Comparison of ENCODE assay signal across 20 cellular contexts in genomic region chr7:45593121-45593541, GRCh38. TPM values are rescaled to one million over a fixed set of nuclear protein-coding genes. Genes with fewer than 3 reads are reported as not detected.
DNase-seq lines count a peak whose midpoint lies in the region; ATAC-seq, FAIRE-seq and TF ChIP-seq lines count a peak whose summit lies in the region.
"Had no signal": no experiment of that assay in that cellular context is flagged by ENCODE, and none has a peak within 500 bp of the region (broad histone marks: within the 10 kb centered on the region; RNA-seq: fewer than 3 reads in every experiment).

No MANE protein-coding gene starts in this region.

- no peaks in the 10 kb centered on the region for H3K9me3 Mint-ChIP-seq in osteocyte (ENCODE audit: unreplicated experiment)
- no peaks in the 10 kb centered on the region for H3K9me3 Mint-ChIP-seq in WTC11

- TF ChIP-seq POLR2A in esophagus muscularis mucosa (IDR thresholded peaks at IDR 0.05; ENCODE audit: low read depth), result no peak

- no peak for FAIRE-seq in HTR-8/SVneo (lab: Jason Lieb, UNC)
- FAIRE-seq: A549, GM12891, GM18507 had no signal

- H3K4me3 Mint-ChIP-seq in osteocyte (ENCODE audit: unreplicated experiment) (no peak overlapping the region), WTC11 (no peak overlapping the region)

- 90% methylated on average over 10 of the region's 12 CpGs for WGBS in esophagus muscularis mucosa

- H3K36me3 ChIP-seq in right atrium auricular region, result no peaks in the 10 kb centered on the region
- H3K36me3 ChIP-seq in esophagus muscularis mucosa, result no peaks in the 10 kb centered on the region

- H3K27ac Mint-ChIP-seq in osteocyte (ENCODE audit: unreplicated experiment) (no peak overlapping the region), WTC11 (no peak overlapping the region)

- no peak for TF ChIP-seq EP300 in esophagus muscularis mucosa (IDR thresholded peaks at IDR 0.05)

- H3K27me3 ChIP-seq in right atrium auricular region (no peaks in the 10 kb centered on the region), esophagus muscularis mucosa (no peaks in the 10 kb centered on the region)

- POLR2A ChIA-PET in WTC11 (lab: Charles Lee), result no interaction called here

- H3K4me1 Mint-ChIP-seq in osteocyte (ENCODE audit: unreplicated experiment), result no peaks in the 10 kb centered on the region
- H3K4me1 Mint-ChIP-seq in WTC11, result peaks cover 32% of the 10 kb centered on the region

- TF ChIP-seq CTCF in right atrium auricular region (IDR thresholded peaks at IDR 0.05) (no peak), esophagus muscularis mucosa (IDR thresholded peaks at IDR 0.05) (no peak), osteocyte (IDR thresholded peaks at IDR 0.05) (no peak), WTC11 (IDR thresholded peaks at IDR 0.05) (no peak)

- ATAC-seq in Right ventricle myocardium inferior (no peak), WTC11 (no peak)
- ATAC-seq: A549, PC-3 had no signal

- CTCF ChIA-PET in WTC11 (lab: Charles Lee), result no interaction called here

- no peaks in the 10 kb centered on the region for H3K36me3 Mint-ChIP-seq in osteocyte (ENCODE audit: unreplicated experiment)
- H3K36me3 Mint-ChIP-seq in WTC11, result no peaks in the 10 kb centered on the region

- no peaks in the 10 kb centered on the region for H3K4me1 ChIP-seq in right atrium auricular region
- H3K4me1 ChIP-seq in esophagus muscularis mucosa, result no peaks in the 10 kb centered on the region
- H3K4me1 ChIP-seq: A549 had no signal

- intact Hi-C loops in Right ventricle myocardium inferior (cut with DNase I) (no loop called here), esophagus muscularis mucosa (cut with DNase I) (no loop called here)

- H3K9me3 ChIP-seq in right atrium auricular region (no peaks in the 10 kb centered on the region), esophagus muscularis mucosa (no peaks in the 10 kb centered on the region)
- H3K9me3 ChIP-seq: A549 had no signal

- H3K4me3 ChIP-seq in right atrium auricular region (no peak overlapping the region), esophagus muscularis mucosa (no peak overlapping the region)
- H3K4me3 ChIP-seq: A549 had no signal

- H3K27ac ChIP-seq in right atrium auricular region (no peak overlapping the region), esophagus muscularis mucosa (replicated peaks in 1 of 4) (no peak overlapping the region)
- H3K27ac ChIP-seq: A549, C4-2B, KMS-11, RWPE1 had no signal

- DNase-seq in right atrium auricular region (ENCODE audit: low spot score), result peak; percentile 53
- DNase-seq in Right ventricle myocardium inferior (ENCODE audit: missing footprints), result no peak
- DNase-seq in esophagus muscularis mucosa (ENCODE audit: extremely low spot score), result peak; percentile 90
- DNase-seq in osteocyte (ENCODE audit: extremely low spot score, unreplicated experiment), result peak; percentile 75
- no peak for DNase-seq in NCI-H128 (lab: John Stamatoyannopoulos, UW; ENCODE audit: unreplicated experiment)
- DNase-seq in WTC11 (ENCODE audit: low spot score), result no peak
- no peak for DNase-seq in GM19238 (ENCODE audit: insufficient read length, low spot score)
- no peak for DNase-seq in HTR-8/SVneo (ENCODE audit: insufficient read length, low spot score)
- DNase-seq: GDM1, GOT3, NCI-H146, NCI-H2081 treated with DMSO at 0.1 percent for 48 hours, NCI-H510A treated with DMSO at 0.1 percent for 48 hours, PC-3 had no signal

- H3K27me3 Mint-ChIP-seq in osteocyte (ENCODE audit: unreplicated experiment), result peaks cover 9% of the 10 kb centered on the region
- H3K27me3 Mint-ChIP-seq in WTC11 (ENCODE audit: low read depth), result no peaks in the 10 kb centered on the region

TF ChIP-seq in WTC11, 78 proteins besides CTCF, POLR2A, EP300 and RAD21:
- TF ChIP-seq EMX1 (CRISPR knock-in tag; IDR thresholded peaks at IDR 0.05) (no peak), SP1 (CRISPR knock-in tag; conservative IDR thresholded peaks at IDR 0.05) (no peak), SMAD3 (CRISPR knock-in tag; IDR thresholded peaks at IDR 0.05; ENCODE audit: borderline replicate concordance) (no peak), ZNF317 (CRISPR knock-in tag; IDR thresholded peaks at IDR 0.05; ENCODE audit: borderline replicate concordance, low read depth) (no peak), RORB (CRISPR knock-in tag; IDR thresholded peaks at IDR 0.05) (no peak), CREM (CRISPR knock-in tag; IDR thresholded peaks at IDR 0.05) (no peak)
- TF ChIP-seq, protein P1, sequence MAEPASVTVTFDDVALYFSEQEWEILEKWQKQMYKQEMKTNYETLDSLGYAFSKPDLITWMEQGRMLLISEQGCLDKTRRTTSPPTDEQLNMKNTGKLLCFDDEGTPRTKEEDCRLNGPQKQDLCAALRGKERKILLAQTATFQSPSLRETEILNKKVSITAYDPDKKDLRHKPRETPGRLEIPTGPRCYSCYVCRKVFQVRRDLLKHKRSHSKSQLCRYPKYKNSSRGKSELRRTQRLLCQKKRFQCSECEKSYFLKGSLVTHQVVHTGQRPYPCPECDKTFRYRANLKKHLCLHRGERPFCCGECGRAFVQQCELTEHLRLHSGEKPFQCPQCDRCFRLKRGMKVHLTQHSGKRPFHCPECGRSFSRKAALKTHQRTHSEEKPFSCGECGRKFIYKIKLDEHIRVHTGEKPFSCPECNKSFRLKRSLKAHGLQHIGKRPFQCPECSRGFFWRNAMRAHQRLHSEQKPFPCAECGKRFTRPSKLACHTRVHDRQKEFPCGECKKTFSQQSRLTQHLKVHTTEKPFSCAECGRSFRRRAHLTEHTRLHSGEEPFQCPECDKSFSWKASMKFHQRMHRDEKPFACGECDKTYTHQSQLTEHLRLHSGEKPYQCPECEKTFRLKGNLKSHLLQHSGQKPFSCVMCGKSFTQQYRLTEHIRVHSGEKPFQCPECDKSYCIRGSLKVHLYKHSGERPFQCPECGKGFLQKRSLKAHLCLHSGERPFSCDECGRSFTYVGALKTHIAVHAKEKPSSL (CRISPR knock-in tag; conservative IDR thresholded peaks at IDR 0.05), result no peak
- TF ChIP-seq, protein P2, sequence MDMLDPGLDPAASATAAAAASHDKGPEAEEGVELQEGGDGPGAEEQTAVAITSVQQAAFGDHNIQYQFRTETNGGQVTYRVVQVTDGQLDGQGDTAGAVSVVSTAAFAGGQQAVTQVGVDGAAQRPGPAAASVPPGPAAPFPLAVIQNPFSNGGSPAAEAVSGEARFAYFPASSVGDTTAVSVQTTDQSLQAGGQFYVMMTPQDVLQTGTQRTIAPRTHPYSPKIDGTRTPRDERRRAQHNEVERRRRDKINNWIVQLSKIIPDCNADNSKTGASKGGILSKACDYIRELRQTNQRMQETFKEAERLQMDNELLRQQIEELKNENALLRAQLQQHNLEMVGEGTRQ (CRISPR knock-in tag; IDR thresholded peaks at IDR 0.05), result no peak
- TF ChIP-seq, protein P3, sequence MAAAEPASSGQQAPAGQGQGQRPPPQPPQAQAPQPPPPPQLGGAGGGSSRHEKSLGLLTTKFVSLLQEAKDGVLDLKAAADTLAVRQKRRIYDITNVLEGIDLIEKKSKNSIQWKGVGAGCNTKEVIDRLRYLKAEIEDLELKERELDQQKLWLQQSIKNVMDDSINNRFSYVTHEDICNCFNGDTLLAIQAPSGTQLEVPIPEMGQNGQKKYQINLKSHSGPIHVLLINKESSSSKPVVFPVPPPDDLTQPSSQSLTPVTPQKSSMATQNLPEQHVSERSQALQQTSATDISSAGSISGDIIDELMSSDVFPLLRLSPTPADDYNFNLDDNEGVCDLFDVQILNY (CRISPR knock-in tag; IDR thresholded peaks at IDR 0.05), result no peak
- TF ChIP-seq, protein P4, sequence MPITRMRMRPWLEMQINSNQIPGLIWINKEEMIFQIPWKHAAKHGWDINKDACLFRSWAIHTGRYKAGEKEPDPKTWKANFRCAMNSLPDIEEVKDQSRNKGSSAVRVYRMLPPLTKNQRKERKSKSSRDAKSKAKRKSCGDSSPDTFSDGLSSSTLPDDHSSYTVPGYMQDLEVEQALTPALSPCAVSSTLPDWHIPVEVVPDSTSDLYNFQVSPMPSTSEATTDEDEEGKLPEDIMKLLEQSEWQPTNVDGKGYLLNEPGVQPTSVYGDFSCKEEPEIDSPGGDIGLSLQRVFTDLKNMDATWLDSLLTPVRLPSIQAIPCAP (CRISPR knock-in tag; IDR thresholded peaks at IDR 0.05), result no peak
- TF ChIP-seq, protein P5, sequence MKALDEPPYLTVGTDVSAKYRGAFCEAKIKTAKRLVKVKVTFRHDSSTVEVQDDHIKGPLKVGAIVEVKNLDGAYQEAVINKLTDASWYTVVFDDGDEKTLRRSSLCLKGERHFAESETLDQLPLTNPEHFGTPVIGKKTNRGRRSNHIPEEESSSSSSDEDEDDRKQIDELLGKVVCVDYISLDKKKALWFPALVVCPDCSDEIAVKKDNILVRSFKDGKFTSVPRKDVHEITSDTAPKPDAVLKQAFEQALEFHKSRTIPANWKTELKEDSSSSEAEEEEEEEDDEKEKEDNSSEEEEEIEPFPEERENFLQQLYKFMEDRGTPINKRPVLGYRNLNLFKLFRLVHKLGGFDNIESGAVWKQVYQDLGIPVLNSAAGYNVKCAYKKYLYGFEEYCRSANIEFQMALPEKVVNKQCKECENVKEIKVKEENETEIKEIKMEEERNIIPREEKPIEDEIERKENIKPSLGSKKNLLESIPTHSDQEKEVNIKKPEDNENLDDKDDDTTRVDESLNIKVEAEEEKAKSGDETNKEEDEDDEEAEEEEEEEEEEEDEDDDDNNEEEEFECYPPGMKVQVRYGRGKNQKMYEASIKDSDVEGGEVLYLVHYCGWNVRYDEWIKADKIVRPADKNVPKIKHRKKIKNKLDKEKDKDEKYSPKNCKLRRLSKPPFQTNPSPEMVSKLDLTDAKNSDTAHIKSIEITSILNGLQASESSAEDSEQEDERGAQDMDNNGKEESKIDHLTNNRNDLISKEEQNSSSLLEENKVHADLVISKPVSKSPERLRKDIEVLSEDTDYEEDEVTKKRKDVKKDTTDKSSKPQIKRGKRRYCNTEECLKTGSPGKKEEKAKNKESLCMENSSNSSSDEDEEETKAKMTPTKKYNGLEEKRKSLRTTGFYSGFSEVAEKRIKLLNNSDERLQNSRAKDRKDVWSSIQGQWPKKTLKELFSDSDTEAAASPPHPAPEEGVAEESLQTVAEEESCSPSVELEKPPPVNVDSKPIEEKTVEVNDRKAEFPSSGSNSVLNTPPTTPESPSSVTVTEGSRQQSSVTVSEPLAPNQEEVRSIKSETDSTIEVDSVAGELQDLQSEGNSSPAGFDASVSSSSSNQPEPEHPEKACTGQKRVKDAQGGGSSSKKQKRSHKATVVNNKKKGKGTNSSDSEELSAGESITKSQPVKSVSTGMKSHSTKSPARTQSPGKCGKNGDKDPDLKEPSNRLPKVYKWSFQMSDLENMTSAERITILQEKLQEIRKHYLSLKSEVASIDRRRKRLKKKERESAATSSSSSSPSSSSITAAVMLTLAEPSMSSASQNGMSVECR (CRISPR knock-in tag; IDR thresholded peaks at IDR 0.05; ENCODE audit: borderline replicate concordance), result no peak

RNA-seq across cellular contexts. Expression of gene ADCY1, which starts 19.0 kb away (rescaled TPM):
- total RNA-seq in right atrium auricular region (1 to 10 TPM; 2.4 to 3.2 TPM), Right ventricle myocardium inferior (5.9 TPM), esophagus muscularis mucosa (1 to 10 TPM in 3 of 4 donors, under 1 TPM in 1; 0.42 to 2.1 (median 1.2) TPM), osteocyte (0.05 and 0.08 TPM in 2 replicates), WTC11 (2021) (25.6 to 29.0 TPM (median 26.4 TPM) in 3 replicates)

Comparison
In these comparisons a context has a peak if more than half of its experiments do, and no peak if none do; other contexts are left out.
1. DNase-seq: peak in right atrium auricular region (single experiment), esophagus muscularis mucosa (single experiment) and osteocyte (single experiment); none in Right ventricle myocardium inferior (single experiment), NCI-H128 (single experiment), WTC11 (single experiment), GM19238 (single experiment) and HTR-8/SVneo (single experiment).